8 cellular contexts compared by ENCODE assay signal in genomic region chr1:26234644-26235384, GRCh38. TPM values are rescaled to one million over a fixed set of nuclear protein-coding genes. Genes with fewer than 3 reads are reported as not detected.
A peak's percentile ranks its signal among the peaks of the same experiment; 100 is the strongest.
DNase-seq lines count a peak whose midpoint lies in the region; ATAC-seq and TF ChIP-seq lines count a peak whose summit lies in the region.

No MANE protein-coding gene starts in this region.

- H3K4me3 ChIP-seq in fibroblast of villous mesenchyme (ENCODE audit: low read depth, low read length) (peak overlapping the region; percentile 85), neutrophil (ENCODE audit: low read depth in 1 of 2, low read length in 1 of 2) (peak overlapping the region; percentile 72 to 89)

- no peak for DNase-seq in Right ventricle myocardium superior
- no peak for DNase-seq in left cardiac atrium
- peak; percentile 24 for DNase-seq in HS-27A (ENCODE audit: low read depth)
- DNase-seq in activated CD4-positive, alpha-beta T cell treated with anti-CD3 and anti-CD28 coated beads, Interleukin-2, amount 50 U/mL, for 48 hours: peak; percentile 15 to 26
- DNase-seq in fibroblast of villous mesenchyme (ENCODE audit: low read depth): peak; percentile 29
- no peak for DNase-seq in NCI-H187 treated with DMSO at 0.1 percent for 48 hours (lab: John Stamatoyannopoulos, UW)

- H3K36me3 ChIP-seq in neutrophil: no peaks in the 10 kb centered on the region

- TF ChIP-seq CTCF in fibroblast of villous mesenchyme (IDR thresholded peaks at IDR 0.05; ENCODE audit: insufficient read depth, low read depth, low read length) (peak; percentile 10), neutrophil (IDR thresholded peaks at IDR 0.05) (no peak)

- no peaks in the 10 kb centered on the region for H3K27me3 ChIP-seq in neutrophil

- H3K27ac ChIP-seq in neutrophil: peak overlapping the region; percentile 86

- peak; percentile 0 for ATAC-seq in Right ventricle myocardium superior (ENCODE audit: poor library complexity)
- no peak for ATAC-seq in left cardiac atrium
- ATAC-seq in GM18868 (IDR thresholded peaks at IDR 0.05; ENCODE audit: unreplicated experiment): no peak

- H3K9me3 ChIP-seq in neutrophil: no peaks in the 10 kb centered on the region

- peaks cover 28 to 30% of the 10 kb centered on the region in 2 experiments for H3K4me1 ChIP-seq in neutrophil (ENCODE audit: control insufficient read depth in 1 of 2, insufficient read depth in 1 of 2, low read depth in 1 of 2, low read length in 1 of 2)

- intact Hi-C loops in Right ventricle myocardium superior (cut with DNase I) (loop anchor here (5.0 kb wide), 1 partner anchor 133 kb away; no protein-coding TSS in a partner anchor), left cardiac atrium (cut with DNase I) (loop anchor here (5.0 to 10.0 kb wide), 3 partner anchors 63 to 200 kb away; partner anchors contain the start of genes PDIK1L (in 1 of the 2) and ZNF593OS (in 1 of the 2))

RNA-seq across cellular contexts. Expression of gene CEP85, which starts 0.8 kb away (rescaled TPM):
- total RNA-seq in Right ventricle myocardium superior: 82.5 TPM
- total RNA-seq in left cardiac atrium: 10 to 100 TPM; 17.7 to 38.6 TPM
- total RNA-seq in fibroblast of villous mesenchyme: 9.3 and 13.0 TPM in 2 replicates

RNA-seq across cellular contexts. Expression of gene CATSPER4, which starts 44.4 kb away (rescaled TPM):
- not detected for total RNA-seq in Right ventricle myocardium superior
- total RNA-seq in left cardiac atrium: not detected
- not detected in 2 replicates for total RNA-seq in fibroblast of villous mesenchyme

RNA-seq across cellular contexts. Expression of gene SH3BGRL3, which starts 45.1 kb away (rescaled TPM):
- total RNA-seq in Right ventricle myocardium superior (33.9 TPM), left cardiac atrium (10 to 100 TPM; 90.6 to 93.9 TPM), fibroblast of villous mesenchyme (18.1 and 26.4 TPM in 2 replicates)

RNA-seq across cellular contexts. Expression of gene CNKSR1, which starts 57.5 kb away (rescaled TPM):
- total RNA-seq in Right ventricle myocardium superior (1.4 TPM), left cardiac atrium (under 1 TPM; 0.60 to 0.85 TPM), fibroblast of villous mesenchyme (0.32 TPM in 1 of 2 replicates, not detected in the other)

Comparison
In these comparisons a context has a peak if more than half of its experiments do, and no peak if none do; other contexts are left out.
1. DNase-seq: peak in HS-27A (single experiment), activated CD4-positive, alpha-beta T cell treated with anti-CD3 and anti-CD28 coated beads, Interleukin-2, amount 50 U/mL, for 48 hours (2 of 2) and fibroblast of villous mesenchyme (single experiment); none in Right ventricle myocardium superior (single experiment), left cardiac atrium (single experiment) and NCI-H187 treated with DMSO at 0.1 percent for 48 hours (single experiment).